Comparison of ENCODE assay signal across 22 cellular contexts in the genomic region with DNA sequence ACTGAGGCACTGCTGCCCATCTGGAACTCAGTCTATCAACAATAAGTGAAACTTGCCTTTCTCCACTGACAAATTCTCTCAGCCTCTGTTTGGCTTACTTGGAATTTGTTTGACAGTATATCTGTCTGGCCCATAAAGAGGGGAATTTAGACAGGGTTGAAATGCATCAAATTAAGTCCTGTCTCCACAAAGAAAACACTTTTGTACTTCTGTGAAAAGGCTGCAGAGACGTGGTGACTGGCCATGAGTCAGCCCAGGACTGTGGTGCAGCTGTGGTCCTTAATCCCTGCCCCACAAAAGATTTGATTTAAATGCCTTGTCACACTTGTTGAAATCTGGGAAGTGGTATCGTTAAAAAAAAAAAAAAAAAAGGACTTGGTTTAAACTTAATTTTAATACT. TPM values are rescaled to one million over a fixed set of nuclear protein-coding genes. Genes with fewer than 3 reads are reported as not detected.
A peak's percentile ranks its signal among the peaks of the same experiment; 100 is the strongest.
DNase-seq lines count a peak whose midpoint lies in the region; ATAC-seq, FAIRE-seq and TF ChIP-seq lines count a peak whose summit lies in the region.
"Had no signal": no experiment of that assay in that cellular context is flagged by ENCODE, and none has a peak within 500 bp of the region (broad histone marks: within the 10 kb centered on the region; RNA-seq: fewer than 3 reads in every experiment).

No MANE protein-coding gene starts in this region.

- H3K4me1 Mint-ChIP-seq in neural crest cell = peaks cover 35% of the 10 kb centered on the region
- H3K4me1 Mint-ChIP-seq: activated naive CD8-positive, alpha-beta T cell treated with anti-CD3 and anti-CD28 coated beads for 36 hours had no signal

- no peaks in the 10 kb centered on the region for H3K27me3 Mint-ChIP-seq in neural crest cell (ENCODE audit: low read depth)
- H3K27me3 Mint-ChIP-seq: activated naive CD8-positive, alpha-beta T cell treated with anti-CD3 and anti-CD28 coated beads for 36 hours had no signal

- peak overlapping the region; percentile 69 for H3K27ac Mint-ChIP-seq in neural crest cell (ENCODE audit: unreplicated experiment)
- H3K27ac Mint-ChIP-seq: activated naive CD8-positive, alpha-beta T cell treated with anti-CD3 and anti-CD28 coated beads for 36 hours had no signal

- no peaks in the 10 kb centered on the region for H3K36me3 Mint-ChIP-seq in neural crest cell (ENCODE audit: low read depth)
- H3K36me3 Mint-ChIP-seq: activated naive CD8-positive, alpha-beta T cell treated with anti-CD3 and anti-CD28 coated beads for 36 hours had no signal

- no peak overlapping the region for H3K4me3 ChIP-seq in epithelial cell of esophagus (ENCODE audit: low read length)
- H3K4me3 ChIP-seq: pancreas, skin epidermis had no signal

- peak; percentile 76 for FAIRE-seq in RCC 7860 (lab: Jason Lieb, UNC)
- FAIRE-seq: GM12891, pancreas had no signal

- DNase-seq in Daoy (ENCODE audit: low read depth) = peak; percentile 80
- DNase-seq in RCC 7860 (ENCODE audit: low spot score) = peak; percentile 10
- peak; percentile 42 for DNase-seq in epithelial cell of esophagus (ENCODE audit: low read depth)
- DNase-seq in neural crest cell (ENCODE audit: low read depth, low spot score) = no peak
- DNase-seq in NCI-H82 (lab: John Stamatoyannopoulos, UW) = no peak
- DNase-seq in SHP77 (lab: John Stamatoyannopoulos, UW) = no peak
- DNase-seq: activated naive CD8-positive, alpha-beta T cell treated with anti-CD3 and anti-CD28 coated beads for 36 hours; IMR-90; MM.1S; NCI-H1694 treated with DMSO at 0.1 percent for 48 hours; NCI-H2227 treated with DMSO at 0.1 percent for 48 hours; pancreas; stimulated activated CD4-positive, alpha-beta T cell treated with anti-CD3 and anti-CD28 coated beads, Interleukin-4, amount 100 ng/mL, for 24 hours; SW 1271 had no signal

- no peaks in the 10 kb centered on the region for H3K9me3 Mint-ChIP-seq in neural crest cell
- H3K9me3 Mint-ChIP-seq: activated naive CD8-positive, alpha-beta T cell treated with anti-CD3 and anti-CD28 coated beads for 36 hours had no signal

- TF ChIP-seq CTCF in epithelial cell of esophagus (IDR thresholded peaks at IDR 0.05; ENCODE audit: insufficient read depth, low read depth, low read length, missing control alignments) (no peak), neural crest cell (conservative IDR thresholded peaks at IDR 0.05) (no peak)

- ATAC-seq in GM19023 (IDR thresholded peaks at IDR 0.05; ENCODE audit: unreplicated experiment) (no peak), HG02588 (IDR thresholded peaks at IDR 0.05; ENCODE audit: unreplicated experiment) (no peak)
- ATAC-seq: HCT116, pancreas had no signal

- H3K4me3 Mint-ChIP-seq in neural crest cell = no peak overlapping the region
- H3K4me3 Mint-ChIP-seq: activated naive CD8-positive, alpha-beta T cell treated with anti-CD3 and anti-CD28 coated beads for 36 hours had no signal

RNA-seq across cellular contexts. Expression of a gene that starts 47.5 kb away (rescaled TPM):
- total RNA-seq in Daoy (2014; rRNA removed; shearing (Covaris generic)) = 0.74 and 4.7 TPM in 2 replicates
- 1.5 and 2.2 TPM in 2 replicates for total RNA-seq in neural crest cell
- total RNA-seq: A673; activated naive CD8-positive, alpha-beta T cell treated with anti-CD3 and anti-CD28 coated beads for 36 hours; dermis microvascular lymphatic vessel endothelial cell; glomerular endothelial cell had no signal

Comparison
In these comparisons a context has a peak if more than half of its experiments do, and no peak if none do; other contexts are left out.
1. DNase-seq: peak in Daoy (single experiment), RCC 7860 (single experiment) and epithelial cell of esophagus (single experiment); none in neural crest cell (single experiment), NCI-H82 (single experiment) and SHP77 (0 of 2).